30 cellular contexts compared by ENCODE assay signal in genomic region chr7:12708314-12708713, GRCh38.
"Had no signal": no experiment of that assay in that cellular context is flagged by ENCODE, and none has a peak within 500 bp of the region (broad histone marks: within the 10 kb centered on the region; RNA-seq: fewer than 3 reads in every experiment).

No MANE protein-coding gene starts in this region.

- ATAC-seq: activated naive CD8-positive, alpha-beta T cell treated with anti-CD3 and anti-CD28 coated beads, Interleukin-2, amount 50 U/mL, for 24 hours; activated T-cell treated with anti-CD3 and anti-CD28 coated beads, Interleukin-2, amount 50 U/mL, for 4 hours had no signal

- H3K4me3 ChIP-seq: cardiac muscle cell, Peyer's patch had no signal

- H3K9me3 ChIP-seq: Peyer's patch had no signal

- H3K36me3 ChIP-seq: cardiac muscle cell, Peyer's patch had no signal

- H3K27ac ChIP-seq: cardiac muscle cell, VCaP had no signal

- H3K27me3 ChIP-seq: cardiac muscle cell, Peyer's patch had no signal

- DNase-seq: activated B cell treated with CpG ODN at 0.5 μM for 24 hours; activated CD4-positive, alpha-beta memory T cell treated with anti-CD3 and anti-CD28 coated beads for 36 hours; activated CD4-positive, alpha-beta T cell treated with anti-CD3 and anti-CD28 coated beads for 4 hours; activated CD4-positive, alpha-beta T cell treated with anti-CD3 and anti-CD28 coated beads, Interleukin-2, amount 50 U/mL, for 1 hour; activated CD4-positive, CD25-positive, alpha-beta regulatory T cell treated with anti-CD3 and anti-CD28 coated beads, Interleukin-2, amount 50 U/mL, for 72 hours; activated CD8-positive, alpha-beta memory T cell treated with anti-CD3 and anti-CD28 coated beads, Interleukin-2, amount 50 U/mL, for 4 hours; activated naive CD4-positive, alpha-beta T cell treated with anti-CD3 and anti-CD28 coated beads, Interleukin-2, amount 10 ng/mL, durations not matched to agents 7 days and 5 days; activated naive CD8-positive, alpha-beta T cell treated with anti-CD3 and anti-CD28 coated beads, Interleukin-2, amount 50 U/mL, for 24 hours; activated T-cell treated with anti-CD3 and anti-CD28 coated beads for 4 hours; activated T-cell treated with anti-CD3 and anti-CD28 coated beads, Interleukin-2, amount 50 U/mL, for 4 hours; aorta; Karpas-422; MM.1S; NCI-H1092; NCI-H1436 treated with DMSO at 0.1 percent for 48 hours; NCI-H1694 treated with DMSO at 0.1 percent for 48 hours; NCI-H2029; NCI-H345; NCI-H524 treated with DMSO at 0.1 percent for 48 hours; NK-92 treated with Interleukin-12 subunit alpha and Interleukin-12 subunit beta, amount 100 ng/mL, for 24 hours; PC-3; Peyer's patch; Right ventricle myocardium superior; RPMI8226; SW 1271; T-helper 1 cell; T-helper 2 cell; T-helper 9 cell had no signal
